8 cellular contexts compared by ENCODE assay signal in genomic region chr13:43785681-43786471, GRCh38. TPM values are rescaled to one million over a fixed set of nuclear protein-coding genes. Genes with fewer than 3 reads are reported as not detected.
DNase-seq lines count a peak whose midpoint lies in the region; ATAC-seq and TF ChIP-seq lines count a peak whose summit lies in the region.

No MANE protein-coding gene starts in this region.

- no peaks in the 10 kb centered on the region for H3K27me3 ChIP-seq in neuron (ENCODE audit: insufficient read depth, low read length)

- intact Hi-C loops in Right ventricle myocardium inferior (cut with DNase I), result loop anchor here (5.0 to 10.0 kb wide), 4 partner anchors 99 to 479 kb away; no protein-coding TSS in a partner anchor

- no peaks in the 10 kb centered on the region for H3K36me3 Mint-ChIP-seq in activated naive CD8-positive, alpha-beta T cell treated with anti-CD3 and anti-CD28 coated beads, Interleukin-2, amount 50 U/mL, for 24 hours (ENCODE audit: low read depth)

- peak; percentile 52 for DNase-seq in A172 (ENCODE audit: low spot score)
- peak; percentile 30 for DNase-seq in GM12865 (ENCODE audit: low read depth)
- DNase-seq in NCI-H345 (lab: John Stamatoyannopoulos, UW), result peak; percentile 62
- DNase-seq in activated naive CD8-positive, alpha-beta T cell treated with anti-CD3 and anti-CD28 coated beads, Interleukin-2, amount 50 U/mL, for 24 hours, result peak; percentile 25
- DNase-seq in Right ventricle myocardium inferior (ENCODE audit: missing footprints), result peak; percentile 89

- no peaks in the 10 kb centered on the region for H3K36me3 ChIP-seq in neuron (ENCODE audit: insufficient read depth, low read length)

- H2AFZ ChIP-seq in neuron (ENCODE audit: low read depth, low read length), result peak overlapping the region; percentile 92

- TF ChIP-seq CTCF in GM12865 (IDR thresholded peaks at IDR 0.05; ENCODE audit: insufficient read depth, low read depth, low read length, missing control alignments), result no peak

- H3K4me1 Mint-ChIP-seq in activated naive CD8-positive, alpha-beta T cell treated with anti-CD3 and anti-CD28 coated beads, Interleukin-2, amount 50 U/mL, for 24 hours, result peaks cover 14% of the 10 kb centered on the region

- peak overlapping the region; percentile 73 for H3K4me3 ChIP-seq in GM12865 (ENCODE audit: low read depth, low read length)
- peak overlapping the region; percentile 81 for H3K4me3 ChIP-seq in neuron (ENCODE audit: low read length)

- H3K9me3 ChIP-seq in neuron (ENCODE audit: low read length), result no peaks in the 10 kb centered on the region

- peak overlapping the region; percentile 67 for H3K4me3 Mint-ChIP-seq in activated naive CD8-positive, alpha-beta T cell treated with anti-CD3 and anti-CD28 coated beads, Interleukin-2, amount 50 U/mL, for 24 hours

- H3K27me3 Mint-ChIP-seq in activated naive CD8-positive, alpha-beta T cell treated with anti-CD3 and anti-CD28 coated beads, Interleukin-2, amount 50 U/mL, for 24 hours, result peaks cover 57% of the 10 kb centered on the region

- ATAC-seq in activated naive CD8-positive, alpha-beta T cell treated with anti-CD3 and anti-CD28 coated beads, Interleukin-2, amount 50 U/mL, for 24 hours, result peak; percentile 33
- ATAC-seq in Right ventricle myocardium inferior (peak; percentile 90), GM21737 (IDR thresholded peaks at IDR 0.05; ENCODE audit: unreplicated experiment) (no peak), GM18511 (IDR thresholded peaks at IDR 0.05; ENCODE audit: unreplicated experiment) (no peak)

- H3K4me1 ChIP-seq in neuron (ENCODE audit: insufficient read depth, low read length), result peaks cover 32% of the 10 kb centered on the region

- H3K27ac Mint-ChIP-seq in activated naive CD8-positive, alpha-beta T cell treated with anti-CD3 and anti-CD28 coated beads, Interleukin-2, amount 50 U/mL, for 24 hours, result no peak overlapping the region

- H3K9me3 Mint-ChIP-seq in activated naive CD8-positive, alpha-beta T cell treated with anti-CD3 and anti-CD28 coated beads, Interleukin-2, amount 50 U/mL, for 24 hours, result no peaks in the 10 kb centered on the region

RNA-seq across cellular contexts. Expression of gene ENOX1, which starts 0.9 kb away (rescaled TPM):
- total RNA-seq in A172 (2014; rRNA removed; shearing (Covaris generic)), result 1.0 TPM in 1 of 2 replicates, not detected in the other
- total RNA-seq in Right ventricle myocardium inferior, result 6.1 TPM

Comparison
In these comparisons a context has a peak if more than half of its experiments do, and no peak if none do; other contexts are left out.
1. DNase-seq: peak in every context shown above with its lines; median percentile 89 in Right ventricle myocardium inferior; 62 in NCI-H345; 52 in A172; 30 in GM12865; 25 in activated naive CD8-positive, alpha-beta T cell treated with anti-CD3 and anti-CD28 coated beads, Interleukin-2, amount 50 U/mL, for 24 hours.
2. ATAC-seq: peak in activated naive CD8-positive, alpha-beta T cell treated with anti-CD3 and anti-CD28 coated beads, Interleukin-2, amount 50 U/mL, for 24 hours (single experiment) and Right ventricle myocardium inferior (single experiment); none in GM21737 (single experiment) and GM18511 (single experiment).